In genomic region chr4:3713817-3714641, GRCh38 we compare ENCODE assay signal across 1 cellular context.
A peak's percentile ranks its signal among the peaks of the same experiment; 100 is the strongest.
TF ChIP-seq lines count a peak whose summit lies in the region.

No MANE protein-coding gene starts in this region.

TF ChIP-seq in GM12878, 131 proteins besides CTCF, POLR2A, EP300 and RAD21 (continued from another document):
- TF ChIP-seq POLR2AphosphoS5 (IDR thresholded peaks at IDR 0.05; ENCODE audit: low read length) (no peak), E2F4 (IDR thresholded peaks at IDR 0.05; ENCODE audit: low read depth, low read length) (no peak), MYB (IDR thresholded peaks at IDR 0.05; ENCODE audit: borderline replicate concordance, low read depth, low read length) (no peak), TCF3 (IDR thresholded peaks at IDR 0.05; ENCODE audit: borderline replicate concordance, insufficient read depth, low read depth, low read length) (0 out of 2 replicates have a peak, but pooled peaks have one; percentile 3), BCL3 (IDR thresholded peaks at IDR 0.05; ENCODE audit: borderline replicate concordance, insufficient read depth, low read depth, low read length, poor library complexity, severe bottlenecking) (peak; percentile 75), ZBTB4 (CRISPR knock-in tag; IDR thresholded peaks at IDR 0.05) (no peak)
- TF ChIP-seq, protein P1, sequence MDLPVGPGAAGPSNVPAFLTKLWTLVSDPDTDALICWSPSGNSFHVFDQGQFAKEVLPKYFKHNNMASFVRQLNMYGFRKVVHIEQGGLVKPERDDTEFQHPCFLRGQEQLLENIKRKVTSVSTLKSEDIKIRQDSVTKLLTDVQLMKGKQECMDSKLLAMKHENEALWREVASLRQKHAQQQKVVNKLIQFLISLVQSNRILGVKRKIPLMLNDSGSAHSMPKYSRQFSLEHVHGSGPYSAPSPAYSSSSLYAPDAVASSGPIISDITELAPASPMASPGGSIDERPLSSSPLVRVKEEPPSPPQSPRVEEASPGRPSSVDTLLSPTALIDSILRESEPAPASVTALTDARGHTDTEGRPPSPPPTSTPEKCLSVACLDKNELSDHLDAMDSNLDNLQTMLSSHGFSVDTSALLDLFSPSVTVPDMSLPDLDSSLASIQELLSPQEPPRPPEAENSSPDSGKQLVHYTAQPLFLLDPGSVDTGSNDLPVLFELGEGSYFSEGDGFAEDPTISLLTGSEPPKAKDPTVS (IDR thresholded peaks at IDR 0.05; ENCODE audit: low read depth, low read length): no peak
TF ChIP-seq in GM12878: peak in this region for 2.
